In the genomic region with DNA sequence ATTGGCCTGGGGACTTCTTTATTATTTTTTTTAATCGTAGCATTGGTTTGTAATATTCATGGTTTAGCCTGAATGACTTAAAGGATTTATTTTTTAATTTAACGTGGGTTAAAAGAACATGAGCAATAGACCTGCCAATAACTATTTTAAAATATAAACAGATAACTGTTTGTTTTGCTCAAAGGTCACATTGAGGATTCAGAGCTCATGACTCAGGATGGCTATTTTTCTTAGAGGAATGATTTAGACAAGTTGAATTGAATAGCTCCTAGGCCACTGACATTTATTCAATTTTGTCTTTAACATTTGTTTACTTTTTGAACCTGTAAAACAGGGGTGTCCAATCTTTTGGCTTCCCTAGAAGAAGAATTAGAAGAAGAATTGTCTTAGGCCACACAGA, we compare ENCODE assay signal across 28 cellular contexts.
"Had no signal": no experiment of that assay in that cellular context is flagged by ENCODE, and none has a peak within 500 bp of the region (broad histone marks: within the 10 kb centered on the region; RNA-seq: fewer than 3 reads in every experiment).

No MANE protein-coding gene starts in this region.

- H3K9me3 ChIP-seq: colonic mucosa, gastroesophageal sphincter, lower lobe of right lung, mucosa of descending colon, suprapubic skin, transverse colon, upper lobe of right lung, uterus had no signal

- H3K9ac ChIP-seq: neural progenitor cell, parathyroid adenoma had no signal

- H3K36me3 ChIP-seq: colonic mucosa, gastroesophageal sphincter, heart right ventricle, lower lobe of right lung, neural progenitor cell, suprapubic skin, transverse colon, upper lobe of right lung, uterus had no signal

- H3K4me3 ChIP-seq: colonic mucosa, gastroesophageal sphincter, heart right ventricle, lower lobe of right lung, mucosa of descending colon, neural progenitor cell, spleen, suprapubic skin, transverse colon, upper lobe of right lung, uterus had no signal

- H2AFZ ChIP-seq: neural progenitor cell, parathyroid adenoma had no signal

- ATAC-seq: esophagus mucosa; gastroesophageal sphincter; heart right ventricle; left colon; left ventricle myocardium superior; lower lobe of right lung; mucosa of descending colon; naive thymus-derived CD4-positive, alpha-beta T cell; sciatic nerve; stimulated activated memory B cell treated with anti-CD40 and anti-IgM and Interleukin-4, amounts not matched to agents 10 μg/mL and 1 μg/mL and 100 μg/mL, for 72 hours; stimulated activated naive CD8-positive, alpha-beta T cell treated with anti-CD3 and anti-CD28 coated beads, Interleukin-15, Interleukin-2, amounts not matched to agents 100 U/mL and 50 U/mL, for 24 hours; upper lobe of right lung had no signal

- H3K4me2 ChIP-seq: neural progenitor cell had no signal

- H3K4me1 ChIP-seq: colonic mucosa, lower lobe of right lung, neural progenitor cell, suprapubic skin, upper lobe of right lung had no signal

- DNase-seq: colonic mucosa; effector CD8-positive, alpha-beta T cell; endodermal cell; foreskin fibroblast; glutamatergic neuron; heart right ventricle; hippocampal formation; islet precursor cell; kidney glomerular epithelial cell; left colon; left ventricle myocardium superior; lower lobe of right lung; mucosa of descending colon; naive thymus-derived CD4-positive, alpha-beta T cell; spleen; stimulated activated CD4-positive, alpha-beta T cell treated with anti-CD3 and anti-CD28 coated beads, Interleukin-4, amount 100 ng/mL, for 4 hours; stimulated activated naive CD8-positive, alpha-beta T cell treated with anti-CD3 and anti-CD28 coated beads, Interleukin-15, Interleukin-2, amounts not matched to agents 100 U/mL and 50 U/mL, for 24 hours; transverse colon; upper lobe of right lung; uterus had no signal

- H3K27me3 ChIP-seq: colonic mucosa, gastroesophageal sphincter, heart right ventricle, neural progenitor cell, spleen, suprapubic skin, transverse colon, upper lobe of right lung, uterus had no signal

- H3K27ac ChIP-seq: colonic mucosa, epithelial cell of prostate, gastroesophageal sphincter, heart right ventricle, lower lobe of right lung, neural progenitor cell, parathyroid adenoma, spleen, suprapubic skin, transverse colon, upper lobe of right lung, uterus had no signal
